In genomic region chr17:36657763-36658490, GRCh38 we compare ENCODE assay signal across 8 cellular contexts. TPM values are rescaled to one million over a fixed set of nuclear protein-coding genes. Genes with fewer than 3 reads are reported as not detected.
DNase-seq lines count a peak whose midpoint lies in the region; ATAC-seq and TF ChIP-seq lines count a peak whose summit lies in the region.

No MANE protein-coding gene starts in this region.

- peaks cover 0 to 66% (median 14%) of the 10 kb centered on the region in 3 donors for H3K27me3 ChIP-seq in psoas muscle (ENCODE audit: insufficient read depth in 3 of 3, low read length in 2 of 3)

- H3K4me3 Mint-ChIP-seq in glutamatergic neuron (ENCODE audit: unreplicated experiment): peak overlapping the region; percentile 79

- H3K27me3 Mint-ChIP-seq in glutamatergic neuron (ENCODE audit: unreplicated experiment): peaks cover 20% of the 10 kb centered on the region

- no peak overlapping the region for H3K27ac ChIP-seq in psoas muscle

- peak overlapping the region; percentile 59 for H3K4me3 ChIP-seq in psoas muscle

- no peaks in the 10 kb centered on the region for H3K36me3 Mint-ChIP-seq in glutamatergic neuron (ENCODE audit: unreplicated experiment)

- H3K9me3 ChIP-seq in psoas muscle: no peaks in the 10 kb centered on the region

- H3K9me3 Mint-ChIP-seq in glutamatergic neuron (ENCODE audit: unreplicated experiment): peaks cover 7% of the 10 kb centered on the region

- DNase-seq in NOMO-1 treated with DMSO at 0.1 percent for 48 hours (lab: John Stamatoyannopoulos, UW; ENCODE audit: unreplicated experiment) (peak; percentile 7), NOMO-1 treated with dmso at 0.1 percent for 144 hours (lab: John Stamatoyannopoulos, UW; ENCODE audit: unreplicated experiment) (no peak), glutamatergic neuron (peak; percentile 53), psoas muscle (no peak), NCI-H1048 (lab: John Stamatoyannopoulos, UW) (no peak)
- peak; percentile 22 to 32 for DNase-seq in activated CD4-positive, alpha-beta T cell treated with anti-CD3 and anti-CD28 coated beads, Interleukin-2, amount 50 U/mL, for 48 hours
- no peak for DNase-seq in effector CD8-positive, alpha-beta T cell (lab: John Stamatoyannopoulos, UW)

- H3K36me3 ChIP-seq in psoas muscle (ENCODE audit: insufficient read depth in 1 of 2, low read depth in 1 of 2): no peaks in the 10 kb centered on the region

- WGBS in psoas muscle, 3 donors: 7 to 8% (median 8%) methylated on average over 40 to 57 of the region's 57 CpGs

- peaks cover 1% of the 10 kb centered on the region for H3K4me1 Mint-ChIP-seq in glutamatergic neuron (ENCODE audit: low read depth, unreplicated experiment)

- intact Hi-C loops in psoas muscle (cut with DNase I): no loop called here

- TF ChIP-seq CTCF in glutamatergic neuron (IDR thresholded peaks at IDR 0.05; ENCODE audit: partially characterized antibody, unreplicated experiment) (no peak), psoas muscle (IDR thresholded peaks at IDR 0.05) (no peak)

- no peak for ATAC-seq in psoas muscle
- ATAC-seq in HG03159 (IDR thresholded peaks at IDR 0.05; ENCODE audit: unreplicated experiment): no peak

- peaks cover 3% of the 10 kb centered on the region for H3K4me1 ChIP-seq in psoas muscle

- no peak overlapping the region for H3K27ac Mint-ChIP-seq in glutamatergic neuron (ENCODE audit: unreplicated experiment)

RNA-seq across cellular contexts. Expression of gene MRM1, which starts 56.5 kb away (rescaled TPM):
- total RNA-seq in glutamatergic neuron (ENCODE audit: unreplicated experiment): 2.3 TPM
- total RNA-seq in psoas muscle: 10 to 100 TPM in 1 of 4 donors, 1 to 10 TPM in 3; 8.7 to 12.1 (median 8.9) TPM
- 10 to 100 TPM; 11.1 to 30.6 (median 18.3) TPM for polyA plus RNA-seq in psoas muscle

Comparison
In these comparisons a context has a peak if more than half of its experiments do, and no peak if none do; other contexts are left out.
1. DNase-seq: peak in NOMO-1 treated with DMSO at 0.1 percent for 48 hours (single experiment), activated CD4-positive, alpha-beta T cell treated with anti-CD3 and anti-CD28 coated beads, Interleukin-2, amount 50 U/mL, for 48 hours (2 of 2) and glutamatergic neuron (single experiment); none in NOMO-1 treated with dmso at 0.1 percent for 144 hours (single experiment), psoas muscle (0 of 2), effector CD8-positive, alpha-beta T cell (single experiment) and NCI-H1048 (single experiment).